21 cellular contexts compared by ENCODE assay signal in the genomic region with DNA sequence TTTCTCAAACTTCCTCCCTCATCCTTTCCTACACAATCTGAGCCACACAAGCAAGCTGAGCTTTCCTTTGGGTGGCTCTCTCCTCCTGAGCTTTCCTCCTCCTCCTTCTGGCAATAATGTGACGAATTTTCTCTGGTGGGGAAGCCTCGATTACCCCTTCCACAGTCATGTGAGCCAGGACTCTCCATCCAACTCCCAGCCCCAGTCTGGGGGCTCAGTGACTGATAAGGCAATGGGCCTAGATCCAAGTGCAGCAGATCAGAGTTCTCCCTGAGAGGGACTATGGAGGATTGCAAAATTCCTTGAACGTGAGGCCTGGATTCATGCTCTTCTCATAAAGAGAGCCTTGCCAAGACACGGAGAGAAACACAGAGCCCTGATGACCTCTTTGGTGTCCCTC. TPM values are rescaled to one million over a fixed set of nuclear protein-coding genes. Genes with fewer than 3 reads are reported as not detected.
DNase-seq lines count a peak whose midpoint lies in the region; ATAC-seq and TF ChIP-seq lines count a peak whose summit lies in the region.
"Had no signal": no experiment of that assay in that cellular context is flagged by ENCODE, and none has a peak within 500 bp of the region (broad histone marks: within the 10 kb centered on the region; RNA-seq: fewer than 3 reads in every experiment).

No MANE protein-coding gene starts in this region.

- H2AK9ac ChIP-seq in IMR-90 (replicated peaks; ENCODE audit: low read depth, low read length, poor library complexity), result peak overlapping the region; percentile 55

- no peaks in the 10 kb centered on the region for H3K9me3 Mint-ChIP-seq in osteocyte (ENCODE audit: unreplicated experiment)

- no peak overlapping the region for H4K91ac ChIP-seq in IMR-90 (ENCODE audit: insufficient read depth, low read depth, low read length)

- dilution Hi-C loops in IMR-90 (cut with HindIII; ENCODE audit: low sequenced_read_pairs, unreplicated experiment), result no loop called here

- no peak overlapping the region for H3K14ac ChIP-seq in IMR-90 (replicated peaks; ENCODE audit: low read depth, low read length)

- CTCF ChIA-PET in IMR-90 (lab: Yijun Ruan, JAX) (no interaction called here), RWPE1 (lab: Yijun Ruan, JAX) (no interaction called here)

- BruUV-seq in IMR-90 (replicated peaks; lab: Mats Ljungman, UMichigan), result no TSS peak

- no peak for TF ChIP-seq RAD21 in IMR-90 (IDR thresholded peaks at IDR 0.05; ENCODE audit: low read length)

- H3K79me1 ChIP-seq in IMR-90 (ENCODE audit: low read depth in 1 of 2, low read length in 2 of 2), result no peaks in the 10 kb centered on the region

- H3K4me3 Mint-ChIP-seq in osteocyte (ENCODE audit: unreplicated experiment), result no peak overlapping the region
- H3K4me3 Mint-ChIP-seq: CD14-positive monocyte; CD4-positive, alpha-beta memory T cell; CD4-positive, CD25-positive, alpha-beta regulatory T cell; CD8-positive, alpha-beta memory T cell had no signal

- no peak overlapping the region for H3K4me2 ChIP-seq in IMR-90 (ENCODE audit: low read depth, low read length)
- H3K4me2 ChIP-seq: BLaER1 had no signal

- no peak overlapping the region for H2BK15ac ChIP-seq in IMR-90 (ENCODE audit: low read depth, low read length)

- no peak overlapping the region for H3K9ac ChIP-seq in IMR-90 (ENCODE audit: low read depth, low read length)
- H3K9ac ChIP-seq: BLaER1 had no signal

- TF ChIP-seq POLR2A in IMR-90 (IDR thresholded peaks at IDR 0.05; ENCODE audit: low read depth, low read length), result no peak

- H2BK20ac ChIP-seq in IMR-90 (ENCODE audit: low read depth, low read length), result no peak overlapping the region

- TF ChIP-seq CTCF in IMR-90 (conservative IDR thresholded peaks at IDR 0.05; ENCODE audit: low read depth, low read length) (no peak), fibroblast of the aortic adventitia (IDR thresholded peaks at IDR 0.05; ENCODE audit: insufficient read depth, low read length) (no peak), osteocyte (IDR thresholded peaks at IDR 0.05) (no peak), RWPE1 (conservative IDR thresholded peaks at IDR 0.05; ENCODE audit: low read depth) (no peak)

- no peaks in the 10 kb centered on the region for H3K36me3 ChIP-seq in IMR-90 (ENCODE audit: control insufficient read depth, insufficient read depth, low read length)
- H3K36me3 ChIP-seq: BE2C, BLaER1 had no signal

- ATAC-seq in IMR-90 (ENCODE audit: low read depth), result no peak
- no peak for ATAC-seq in GM19035 (IDR thresholded peaks at IDR 0.05; ENCODE audit: unreplicated experiment)

- no peaks in the 10 kb centered on the region; the same call in 1 of the 2 replicates for H3K27me3 ChIP-seq in IMR-90 (ENCODE audit: control insufficient read depth, insufficient read depth, low read length)
- H3K27me3 ChIP-seq: BE2C, BLaER1 had no signal

- no peak overlapping the region for H3K4ac ChIP-seq in IMR-90 (ENCODE audit: low read depth, low read length)

- intact Hi-C loops in IMR-90 (cut with micrococcal nuclease), result no loop called here

- no peaks in the 10 kb centered on the region for H3K9me1 ChIP-seq in IMR-90 (ENCODE audit: insufficient read depth, low read length)

- in situ Hi-C loops in IMR-90 (cut with MboI; ENCODE audit: low sequenced_read_pairs), result no loop called here

- no peaks in the 10 kb centered on the region for H3K4me1 ChIP-seq in IMR-90 (ENCODE audit: control insufficient read depth, insufficient read depth, low read length)
- H3K4me1 ChIP-seq: BE2C, BLaER1 had no signal

- no peak overlapping the region for H4K5ac ChIP-seq in IMR-90 (ENCODE audit: low read depth, low read length)

- no peak overlapping the region for H4K8ac ChIP-seq in IMR-90 (ENCODE audit: low read depth in 2 of 2, low read length in 2 of 2)

- DNase-seq in IMR-90 (no peak), RPMI7951 (ENCODE audit: low read depth) (peak; percentile 9), fibroblast of the aortic adventitia (ENCODE audit: low read depth) (peak; percentile 37), osteocyte (ENCODE audit: extremely low spot score, unreplicated experiment) (peak; percentile 59), RWPE1 (ENCODE audit: low spot score) (no peak), DMS153 treated with DMSO at 0.1 percent for 48 hours (lab: John Stamatoyannopoulos, UW; ENCODE audit: unreplicated experiment) (no peak)
- DNase-seq: 8988T; ACHN; BE2C; C1 segment of cervical spinal cord; CD4-positive, alpha-beta memory T cell; CD4-positive, CD25-positive, alpha-beta regulatory T cell; CD8-positive, alpha-beta memory T cell; COR-L47; DMS 273 treated with DMSO at 0.1 percent for 48 hours; DMS153; GF-D8 had no signal

- no peak overlapping the region for H2AFZ ChIP-seq in IMR-90 (replicated peaks; ENCODE audit: low read length, poor library complexity)

- POLR2A ChIA-PET in IMR-90 (lab: Charles Lee; ENCODE audit: unreplicated experiment), result no interaction called here
- POLR2A ChIA-PET in RWPE1 (lab: Yijun Ruan, JAX; ENCODE audit: low non-redundant PET), result no interaction called here

- H3K27ac Mint-ChIP-seq in osteocyte (ENCODE audit: unreplicated experiment), result no peak overlapping the region
- H3K27ac Mint-ChIP-seq: CD14-positive monocyte; CD4-positive, alpha-beta memory T cell; CD4-positive, CD25-positive, alpha-beta regulatory T cell; CD8-positive, alpha-beta memory T cell had no signal

- H3K18ac ChIP-seq in IMR-90 (ENCODE audit: low read depth, low read length), result no peak overlapping the region

- no CpG with 5 or more reads among the region's 4 CpGs for WGBS in IMR-90 (ENCODE audit: extremely low coverage in 2 of 2, insufficient read length in 1 of 2), 2 experiments

- H3K27ac ChIP-seq in IMR-90 (ENCODE audit: insufficient read depth, low read length) (no peak overlapping the region), RWPE1 (no peak overlapping the region)
- H3K27ac ChIP-seq: BLaER1 had no signal

- H3K9me3 ChIP-seq in IMR-90 (ENCODE audit: control insufficient read depth, insufficient read depth, low read length), result no peaks in the 10 kb centered on the region
- H3K9me3 ChIP-seq: BE2C had no signal

- H2BK120ac ChIP-seq in IMR-90 (ENCODE audit: low read depth, low read length), result no peak overlapping the region

- no peak overlapping the region for H3K23ac ChIP-seq in IMR-90 (ENCODE audit: low read depth, low read length)

- no peak overlapping the region for H3K4me3 ChIP-seq in IMR-90 (ENCODE audit: insufficient read depth, low read depth, low read length)
- H3K4me3 ChIP-seq in fibroblast of the aortic adventitia (ENCODE audit: low read depth, low read length), result no peak overlapping the region
- H3K4me3 ChIP-seq: BLaER1 had no signal

- no peaks in the 10 kb centered on the region; the same call in 1 of the 2 replicates for H4K20me1 ChIP-seq in IMR-90 (ENCODE audit: insufficient read depth, low read length)
- H4K20me1 ChIP-seq: BLaER1 had no signal

- no peaks in the 10 kb centered on the region for H3K27me3 Mint-ChIP-seq in osteocyte (ENCODE audit: unreplicated experiment)

- H3K56ac ChIP-seq in IMR-90 (ENCODE audit: extremely low read depth, insufficient read depth, low read length), result no peak overlapping the region; the same call in 1 of the 2 replicates

- H3K4me1 Mint-ChIP-seq in osteocyte (ENCODE audit: unreplicated experiment), result peaks cover 20% of the 10 kb centered on the region
- H3K4me1 Mint-ChIP-seq: CD14-positive monocyte; CD4-positive, alpha-beta memory T cell; CD4-positive, CD25-positive, alpha-beta regulatory T cell; CD8-positive, alpha-beta memory T cell had no signal

- H3K36me3 Mint-ChIP-seq in osteocyte (ENCODE audit: unreplicated experiment), result no peaks in the 10 kb centered on the region
- H3K36me3 Mint-ChIP-seq: CD14-positive monocyte; CD4-positive, alpha-beta memory T cell; CD4-positive, CD25-positive, alpha-beta regulatory T cell had no signal

- H2BK5ac ChIP-seq in IMR-90 (ENCODE audit: low read depth, low read length, poor library complexity, severe bottlenecking), result no peak overlapping the region

- no peak overlapping the region for H2AK5ac ChIP-seq in IMR-90 (ENCODE audit: low read depth, low read length)

TF ChIP-seq in IMR-90, 13 proteins besides CTCF, POLR2A, EP300 and RAD21 (continues in another document):
- no peak for TF ChIP-seq ELK1 (IDR thresholded peaks at IDR 0.05; ENCODE audit: borderline replicate concordance, low read depth, low read length)
- TF ChIP-seq BHLHE40 (IDR thresholded peaks at IDR 0.05; ENCODE audit: low read depth, low read length), result no peak
- TF ChIP-seq RFX5 (IDR thresholded peaks at IDR 0.05; ENCODE audit: low read depth, low read length), result no peak
- no peak for TF ChIP-seq CHD1 (IDR thresholded peaks at IDR 0.05; ENCODE audit: low read depth, low read length)
- no peak for TF ChIP-seq NFE2L2 (IDR thresholded peaks at IDR 0.05; ENCODE audit: low read depth, low read length)
- no peak for TF ChIP-seq MXI1 (IDR thresholded peaks at IDR 0.05; ENCODE audit: borderline replicate concordance, low read depth, low read length)
- TF ChIP-seq, protein P1, sequence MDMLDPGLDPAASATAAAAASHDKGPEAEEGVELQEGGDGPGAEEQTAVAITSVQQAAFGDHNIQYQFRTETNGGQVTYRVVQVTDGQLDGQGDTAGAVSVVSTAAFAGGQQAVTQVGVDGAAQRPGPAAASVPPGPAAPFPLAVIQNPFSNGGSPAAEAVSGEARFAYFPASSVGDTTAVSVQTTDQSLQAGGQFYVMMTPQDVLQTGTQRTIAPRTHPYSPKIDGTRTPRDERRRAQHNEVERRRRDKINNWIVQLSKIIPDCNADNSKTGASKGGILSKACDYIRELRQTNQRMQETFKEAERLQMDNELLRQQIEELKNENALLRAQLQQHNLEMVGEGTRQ (IDR thresholded peaks at IDR 0.05; ENCODE audit: low read depth, low read length), result no peak
- TF ChIP-seq CEBPB (IDR thresholded peaks at IDR 0.05; ENCODE audit: low read depth, low read length), result no peak
- no peak for TF ChIP-seq MAZ (IDR thresholded peaks at IDR 0.05; ENCODE audit: borderline replicate concordance, low read depth, low read length)
- no peak for TF ChIP-seq FOS (IDR thresholded peaks at IDR 0.05; ENCODE audit: low read depth, low read length)
- TF ChIP-seq SMC3 (IDR thresholded peaks at IDR 0.05; ENCODE audit: low read depth, low read length), result no peak

RNA-seq across cellular contexts. Expression of gene TRIM67, which starts 31.3 kb away (rescaled TPM):
- not detected in 2 replicates for total RNA-seq in IMR-90 (2012; rRNA removed)
- not detected in 2 replicates for polyA plus RNA-seq in IMR-90 (2012; rRNA removed)
- not detected in 2 replicates for polyA plus RNA-seq in IMR-90 (2012; cell fraction: cytosol; rRNA removed)
- not detected in 2 replicates for polyA plus RNA-seq in IMR-90 (2012; cell fraction: nucleus; rRNA removed; ENCODE audit: low replicate concordance)
- not detected in 2 replicates for total RNA-seq in RPMI7951 (2014; rRNA removed; shearing (Covaris generic))
- total RNA-seq in fibroblast of the aortic adventitia (ENCODE audit: low replicate concordance), result not detected in 2 replicates
- 0.32 and 0.39 TPM in 2 replicates for total RNA-seq in osteocyte
- total RNA-seq: CD4-positive, alpha-beta memory T cell; CD4-positive, CD25-positive, alpha-beta regulatory T cell; CD8-positive, alpha-beta memory T cell had no signal
- polyA plus RNA-seq: AG04450; CD14-positive monocyte; CD4-positive, alpha-beta memory T cell; CD4-positive, CD25-positive, alpha-beta regulatory T cell; CD8-positive, alpha-beta memory T cell had no signal

Comparison
In these comparisons a context has a peak if more than half of its experiments do, and no peak if none do; other contexts are left out.
1. DNase-seq: peak in RPMI7951 (single experiment), fibroblast of the aortic adventitia (single experiment) and osteocyte (single experiment); none in IMR-90 (single experiment), RWPE1 (single experiment) and DMS153 treated with DMSO at 0.1 percent for 48 hours (single experiment).